11 cellular contexts compared by ENCODE assay signal in genomic region chr3:66492672-66493071, GRCh38. TPM values are rescaled to one million over a fixed set of nuclear protein-coding genes. Genes with fewer than 3 reads are reported as not detected.
DNase-seq lines count a peak whose midpoint lies in the region; ATAC-seq and TF ChIP-seq lines count a peak whose summit lies in the region.
"Had no signal": no experiment of that assay in that cellular context is flagged by ENCODE, and none has a peak within 500 bp of the region (broad histone marks: within the 10 kb centered on the region; RNA-seq: fewer than 3 reads in every experiment).

No MANE protein-coding gene starts in this region.

- H3K27me3 ChIP-seq in heart left ventricle (no peaks in the 10 kb centered on the region), lung (ENCODE audit: control insufficient read depth, insufficient read depth) (no peaks in the 10 kb centered on the region), testis (no peaks in the 10 kb centered on the region)

- TF ChIP-seq POLR2A in heart left ventricle (IDR thresholded peaks at IDR 0.05) (no peak), testis (IDR thresholded peaks at IDR 0.05) (no peak)

- peak overlapping the region in 9 of 12 donors; percentile 7 to 98 (median 31) for H3K27ac ChIP-seq in heart left ventricle
- peak overlapping the region in 1 of 2 donors; percentile 56 for H3K27ac ChIP-seq in lung (ENCODE audit: low read depth in 1 of 2, low read length in 1 of 2)
- no peak overlapping the region for H3K27ac ChIP-seq in testis

- H3K4me1 Mint-ChIP-seq in activated T-helper 17 cell treated with anti-CD3 and anti-CD28 coated beads, Interleukin-2, amount 50 U/mL, for 72 hours = peaks cover 70% of the 10 kb centered on the region

- no peak overlapping the region for H3K4me3 ChIP-seq in heart left ventricle
- H3K4me3 ChIP-seq in lung = no peak overlapping the region
- no peak overlapping the region for H3K4me3 ChIP-seq in testis

- 44 to 70% (median 56%) methylated on average over 7 of the region's 7 CpGs for WGBS in heart left ventricle, 4 donors
- 40 to 68% methylated on average over 7 of the region's 7 CpGs for WGBS in lung, 2 donors
- 39 to 43% methylated on average over 7 of the region's 7 CpGs for WGBS in testis, 2 donors

- peak overlapping the region; percentile 89 for H3K27ac Mint-ChIP-seq in activated T-helper 17 cell treated with anti-CD3 and anti-CD28 coated beads, Interleukin-2, amount 50 U/mL, for 72 hours

- TF ChIP-seq CTCF in heart left ventricle (IDR thresholded peaks at IDR 0.05) (no peak), lung (IDR thresholded peaks at IDR 0.05; ENCODE audit: control extremely low read depth, extremely low read depth) (no peak), testis (IDR thresholded peaks at IDR 0.05) (no peak)

- ATAC-seq in heart left ventricle (peak in 1 of 4 donors; percentile 23), Right ventricle myocardium inferior (no peak), lung (ENCODE audit: insufficient read depth, low FRiP score) (no peak), GM21619 (IDR thresholded peaks at IDR 0.05; ENCODE audit: unreplicated experiment) (no peak)
- no peak for ATAC-seq in activated T-helper 17 cell treated with anti-CD3 and anti-CD28 coated beads, Interleukin-2, amount 50 U/mL, for 72 hours (replicated peaks)
- ATAC-seq: sciatic nerve had no signal

- no peaks in the 10 kb centered on the region for H3K27me3 Mint-ChIP-seq in activated T-helper 17 cell treated with anti-CD3 and anti-CD28 coated beads, Interleukin-2, amount 50 U/mL, for 72 hours

- no peaks in the 10 kb centered on the region for H3K9me3 Mint-ChIP-seq in activated T-helper 17 cell treated with anti-CD3 and anti-CD28 coated beads, Interleukin-2, amount 50 U/mL, for 72 hours

- DNase-seq in heart left ventricle (no peak), Right ventricle myocardium inferior (ENCODE audit: missing footprints) (no peak), lung (ENCODE audit: low spot score) (peak; percentile 51), testis (no peak), Kasumi-1 (lab: John Stamatoyannopoulos, UW) (no peak), NCI-H82 (lab: John Stamatoyannopoulos, UW) (no peak)
- DNase-seq: GF-D8, RPMI8226 had no signal

- H3K36me3 ChIP-seq in heart left ventricle (no peaks in the 10 kb centered on the region), lung (ENCODE audit: control insufficient read depth in 2 of 2, insufficient read depth in 2 of 2, low read length in 2 of 2) (no peaks in the 10 kb centered on the region), testis (ENCODE audit: low read depth, missing control alignments) (no peaks in the 10 kb centered on the region)

- peaks cover 11 to 96% (median 81%) of the 10 kb centered on the region in 12 donors for H3K4me1 ChIP-seq in heart left ventricle
- peaks cover 12 to 47% of the 10 kb centered on the region in 2 donors for H3K4me1 ChIP-seq in lung (ENCODE audit: control insufficient read depth in 2 of 2, insufficient read depth in 2 of 2, low read length in 2 of 2)
- peaks cover 27% of the 10 kb centered on the region for H3K4me1 ChIP-seq in testis

- no peaks in the 10 kb centered on the region for H3K9me3 ChIP-seq in heart left ventricle
- no peaks in the 10 kb centered on the region for H3K9me3 ChIP-seq in lung (ENCODE audit: control insufficient read depth in 2 of 2, insufficient read depth in 1 of 2, low read length in 1 of 2)
- H3K9me3 ChIP-seq in testis = no peaks in the 10 kb centered on the region

- peak overlapping the region; percentile 87 for H3K4me3 Mint-ChIP-seq in activated T-helper 17 cell treated with anti-CD3 and anti-CD28 coated beads, Interleukin-2, amount 50 U/mL, for 72 hours

- intact Hi-C loops in heart left ventricle (cut with DNase I) = loop anchor here in 1 of 10 donors (2.0 kb wide), 1 partner anchor 42 kb away; no protein-coding TSS in a partner anchor
- intact Hi-C loops in Right ventricle myocardium inferior (cut with DNase I) = no loop called here
- intact Hi-C loops in testis (cut with DNase I; ENCODE audit: low total_unique reads) = loop anchor here (10.0 kb wide), 1 partner anchor 78 kb away; no protein-coding TSS in a partner anchor

- peaks cover 9% of the 10 kb centered on the region for H3K36me3 Mint-ChIP-seq in activated T-helper 17 cell treated with anti-CD3 and anti-CD28 coated beads, Interleukin-2, amount 50 U/mL, for 72 hours (ENCODE audit: low read depth)

RNA-seq across cellular contexts. Expression of gene LRIG1, which starts 8.2 kb away (rescaled TPM):
- total RNA-seq in heart left ventricle (100 to 1,000 TPM in 4 of 9 donors, 10 to 100 TPM in 5; 71.0 to 161 (median 98.3) TPM), Right ventricle myocardium inferior (93.8 TPM), lung (10 to 100 TPM; 59.3 to 97.4 TPM), testis (100 to 1,000 TPM in 1 of 2 donors, 10 to 100 TPM in 1; 77.9 to 107 TPM)
- polyA plus RNA-seq in heart left ventricle (10 to 100 TPM; 42.3 to 52.9 TPM), lung (10 to 100 TPM; 21.9 to 25.1 TPM), testis (ENCODE audit: insufficient read depth, low read depth, low replicate concordance) (62.7 TPM)
- total RNA-seq in activated T-helper 17 cell treated with anti-CD3 and anti-CD28 coated beads, Interleukin-2, amount 50 U/mL, for 72 hours = 10 to 100 TPM; 43.3 to 54.1 TPM

Comparison
In these comparisons a context has a peak if more than half of its experiments do, and no peak if none do; other contexts are left out.
1. H3K27ac ChIP-seq: peak in heart left ventricle (9 of 12); none in testis (0 of 2).